12 cellular contexts compared by ENCODE assay signal in genomic region chr20:31684153-31685003, GRCh38. TPM values are rescaled to one million over a fixed set of nuclear protein-coding genes. Genes with fewer than 3 reads are reported as not detected.
DNase-seq lines count a peak whose midpoint lies in the region; ATAC-seq and TF ChIP-seq lines count a peak whose summit lies in the region.
"Had no signal": no experiment of that assay in that cellular context is flagged by ENCODE, and none has a peak within 500 bp of the region (broad histone marks: within the 10 kb centered on the region; RNA-seq: fewer than 3 reads in every experiment).

No MANE protein-coding gene starts in this region.

- no peak for TF ChIP-seq CTCF in prostate gland (IDR thresholded peaks at IDR 0.05)

- H3K36me3 ChIP-seq in prostate gland, result no peaks in the 10 kb centered on the region

- TF ChIP-seq POLR2A in prostate gland (IDR thresholded peaks at IDR 0.05), result no peak

- intact Hi-C loops in prostate gland (cut with DNase I), result no loop called here

- peaks cover 77% of the 10 kb centered on the region for H3K4me1 Mint-ChIP-seq in activated naive CD8-positive, alpha-beta T cell (ENCODE audit: low read depth)

- DNase-seq in DMS53 (lab: John Stamatoyannopoulos, UW) (peak; percentile 30), DMS53 treated with DMSO at 0.1 percent for 48 hours (lab: John Stamatoyannopoulos, UW; ENCODE audit: unreplicated experiment) (no peak), prostate gland (ENCODE audit: low spot score) (no peak), ecto neural progenitor cell (ENCODE audit: low spot score) (no peak), NCI-H1930 (lab: John Stamatoyannopoulos, UW) (no peak), COR-L47 (lab: John Stamatoyannopoulos, UW) (no peak)

- peak overlapping the region; percentile 73 for H3K27ac Mint-ChIP-seq in activated naive CD8-positive, alpha-beta T cell

- peaks cover 38% of the 10 kb centered on the region for H3K36me3 Mint-ChIP-seq in activated naive CD8-positive, alpha-beta T cell

- H3K4me3 Mint-ChIP-seq in activated naive CD8-positive, alpha-beta T cell, result no peak overlapping the region

- H3K27me3 Mint-ChIP-seq in activated naive CD8-positive, alpha-beta T cell, result no peaks in the 10 kb centered on the region

- no peaks in the 10 kb centered on the region for H3K27me3 ChIP-seq in prostate gland (replicated peaks; ENCODE audit: insufficient read depth)

- H3K9me3 ChIP-seq in prostate gland, result no peaks in the 10 kb centered on the region

- H3K27ac ChIP-seq in prostate gland, result peak overlapping the region; percentile 7 to 33
- H3K27ac ChIP-seq: 22Rv1 had no signal

- WGBS in prostate gland, result 73% methylated on average over 11 of the region's 11 CpGs

- H3K4me3 ChIP-seq in prostate gland, result no peak overlapping the region

- ATAC-seq in HG03135 (IDR thresholded peaks at IDR 0.05; ENCODE audit: unreplicated experiment), result peak; percentile 46

- peaks cover 14% of the 10 kb centered on the region for H3K4me1 ChIP-seq in prostate gland (replicated peaks)

- no peaks in the 10 kb centered on the region for H3K9me3 Mint-ChIP-seq in activated naive CD8-positive, alpha-beta T cell (ENCODE audit: low read depth)

RNA-seq across cellular contexts. Expression of gene BCL2L1, which starts 38.3 kb away (rescaled TPM):
- 100 to 1,000 TPM; 127 to 155 TPM for total RNA-seq in prostate gland

RNA-seq across cellular contexts. Expression of gene COX4I2, which starts 46.7 kb away (rescaled TPM):
- 1 to 10 TPM in 1 of 2 donors, under 1 TPM in 1; 0.41 to 3.6 TPM for total RNA-seq in prostate gland
- total RNA-seq: bronchial epithelial cell, HT1080, osteoblast had no signal

RNA-seq across cellular contexts. Expression of gene TPX2, which starts 54.7 kb away (rescaled TPM):
- total RNA-seq in prostate gland, result 10 to 100 TPM in 1 of 2 donors, 1 to 10 TPM in 1; 1.4 to 23.2 TPM
